Comparison of ENCODE assay signal across 8 cellular contexts in the genomic region with DNA sequence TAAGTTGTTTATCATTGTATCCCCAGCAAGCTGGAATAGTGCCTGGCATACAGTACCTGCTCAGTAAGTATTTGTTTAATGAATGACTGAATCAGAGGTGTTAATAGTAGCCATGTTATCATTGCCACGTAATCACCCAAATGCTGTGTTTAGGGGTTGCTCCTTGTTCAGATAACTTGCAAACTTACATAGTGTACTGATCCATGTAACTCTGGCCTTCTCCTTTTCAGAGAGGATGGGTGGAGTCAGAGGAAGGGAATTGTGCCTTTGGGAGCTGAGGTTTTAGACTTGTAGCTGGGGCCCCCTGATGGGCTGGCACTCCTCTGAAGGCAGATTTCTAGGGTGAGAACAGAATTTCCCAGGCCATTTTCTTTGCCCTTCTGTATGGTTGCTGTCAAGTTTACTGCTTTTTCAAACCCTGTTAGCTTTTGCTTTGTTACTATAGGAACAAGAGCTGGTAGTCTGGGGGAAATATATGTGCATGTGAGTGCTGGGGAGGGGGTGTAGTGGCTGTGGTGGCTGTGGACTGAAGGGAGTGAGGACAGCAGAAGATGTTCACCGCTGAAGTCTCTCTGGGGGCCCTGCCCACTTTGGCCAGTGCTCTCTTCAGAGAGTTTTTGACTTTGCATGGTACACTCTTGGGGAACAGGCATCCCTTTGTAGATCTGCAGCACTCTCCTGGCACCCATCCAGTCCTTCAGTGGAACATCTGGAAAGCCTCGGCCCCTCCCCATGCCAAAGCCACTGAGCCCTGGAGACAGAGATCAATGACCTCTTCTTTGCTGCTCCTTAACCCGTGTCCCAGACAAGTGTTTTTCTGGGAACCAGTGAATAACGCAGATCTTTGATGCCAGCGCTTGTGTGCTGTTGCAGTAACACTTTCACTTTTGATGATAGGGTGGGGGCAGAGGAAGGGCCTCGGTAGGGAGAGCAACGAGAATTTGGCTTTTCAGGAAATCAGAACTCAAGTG.
DNase-seq lines count a peak whose midpoint lies in the region; ATAC-seq and TF ChIP-seq lines count a peak whose summit lies in the region.

No MANE protein-coding gene starts in this region.

- peaks cover 17% of the 10 kb centered on the region for H3K4me1 ChIP-seq in cardiac muscle cell (ENCODE audit: low read depth)
- no peaks in the 10 kb centered on the region for H3K4me1 ChIP-seq in prostate gland (replicated peaks)

- peak overlapping the region; percentile 71 for H3K4me3 Mint-ChIP-seq in activated T-helper 17 cell treated with anti-CD3 and anti-CD28 coated beads, Interleukin-2, amount 50 U/mL, for 72 hours

- WGBS in prostate gland: 13% methylated on average over 8 of the region's 8 CpGs

- H3K27ac ChIP-seq in cardiac muscle cell (peak overlapping the region; percentile 64), prostate gland (no peak overlapping the region)

- ATAC-seq in HG03432 (IDR thresholded peaks at IDR 0.05; ENCODE audit: unreplicated experiment) (peak; percentile 51), HG03045 (IDR thresholded peaks at IDR 0.05; ENCODE audit: unreplicated experiment) (no peak), HG03571 (IDR thresholded peaks at IDR 0.05; ENCODE audit: unreplicated experiment) (no peak)
- ATAC-seq in activated T-helper 17 cell treated with anti-CD3 and anti-CD28 coated beads, Interleukin-2, amount 50 U/mL, for 72 hours (replicated peaks): peak; percentile 45

- H3K36me3 ChIP-seq in cardiac muscle cell: no peaks in the 10 kb centered on the region
- no peaks in the 10 kb centered on the region for H3K36me3 ChIP-seq in prostate gland

- H3K27ac Mint-ChIP-seq in activated T-helper 17 cell treated with anti-CD3 and anti-CD28 coated beads, Interleukin-2, amount 50 U/mL, for 72 hours: peak overlapping the region; percentile 80

- intact Hi-C loops in prostate gland (cut with DNase I): no loop called here

- no peak for TF ChIP-seq POLR2A in prostate gland (IDR thresholded peaks at IDR 0.05)

- TF ChIP-seq CTCF in cardiac muscle cell (IDR thresholded peaks at IDR 0.05; ENCODE audit: low read depth, low read length): peak; percentile 21
- TF ChIP-seq CTCF in prostate gland (IDR thresholded peaks at IDR 0.05): no peak

- H3K9me3 Mint-ChIP-seq in activated T-helper 17 cell treated with anti-CD3 and anti-CD28 coated beads, Interleukin-2, amount 50 U/mL, for 72 hours: no peaks in the 10 kb centered on the region

- H3K9me3 ChIP-seq in cardiac muscle cell (ENCODE audit: low read depth) (no peaks in the 10 kb centered on the region), prostate gland (no peaks in the 10 kb centered on the region)

- DNase-seq in CD1c-positive myeloid dendritic cell (ENCODE audit: extremely low spot score): peak; percentile 42
- DNase-seq in cardiac muscle cell (ENCODE audit: low read depth in 1 of 2, low spot score in 1 of 2): peak; percentile 68 to 78
- DNase-seq in renal cortical epithelial cell (ENCODE audit: low read depth): peak; percentile 75
- no peak for DNase-seq in prostate gland (ENCODE audit: low spot score)

- H3K4me1 Mint-ChIP-seq in activated T-helper 17 cell treated with anti-CD3 and anti-CD28 coated beads, Interleukin-2, amount 50 U/mL, for 72 hours: peaks cover 20% of the 10 kb centered on the region

- H3K36me3 Mint-ChIP-seq in activated T-helper 17 cell treated with anti-CD3 and anti-CD28 coated beads, Interleukin-2, amount 50 U/mL, for 72 hours (ENCODE audit: low read depth): no peaks in the 10 kb centered on the region

- H3K27me3 Mint-ChIP-seq in activated T-helper 17 cell treated with anti-CD3 and anti-CD28 coated beads, Interleukin-2, amount 50 U/mL, for 72 hours: no peaks in the 10 kb centered on the region

- H3K27me3 ChIP-seq in cardiac muscle cell (no peaks in the 10 kb centered on the region), prostate gland (replicated peaks; ENCODE audit: insufficient read depth) (no peaks in the 10 kb centered on the region)

- H3K4me3 ChIP-seq in cardiac muscle cell (no peak overlapping the region), prostate gland (no peak overlapping the region)

Comparison
In these comparisons a context has a peak if more than half of its experiments do, and no peak if none do; other contexts are left out.
1. ATAC-seq: peak in HG03432 (single experiment) and activated T-helper 17 cell treated with anti-CD3 and anti-CD28 coated beads, Interleukin-2, amount 50 U/mL, for 72 hours (single experiment); none in HG03045 (single experiment) and HG03571 (single experiment).